Comparison of ENCODE assay signal across 28 cellular contexts in genomic region chr4:104549736-104550135, GRCh38. TPM values are rescaled to one million over a fixed set of nuclear protein-coding genes. Genes with fewer than 3 reads are reported as not detected.
"Had no signal": no experiment of that assay in that cellular context is flagged by ENCODE, and none has a peak within 500 bp of the region (broad histone marks: within the 10 kb centered on the region; RNA-seq: fewer than 3 reads in every experiment).

No MANE protein-coding gene starts in this region.

- H3K9me3 ChIP-seq: esophagus squamous epithelium, gastroesophageal sphincter had no signal

- H3K4me3 ChIP-seq: esophagus squamous epithelium, gastroesophageal sphincter had no signal

- H3K36me3 ChIP-seq: esophagus squamous epithelium, gastroesophageal sphincter had no signal

- H3K27ac ChIP-seq: epithelial cell of prostate, esophagus squamous epithelium, gastroesophageal sphincter had no signal

- ATAC-seq: activated CD4-positive, alpha-beta T cell treated with anti-CD3 and anti-CD28 coated beads for 36 hours; activated CD8-positive, alpha-beta memory T cell treated with anti-CD3 and anti-CD28 coated beads, Interleukin-2, amount 10 ng/mL, durations not matched to agents 7 days and 5 days; activated CD8-positive, alpha-beta T cell treated with anti-CD3 and anti-CD28 coated beads, Interleukin-2, amount 10 ng/mL, durations not matched to agents 7 days and 5 days; activated naive CD4-positive, alpha-beta T cell treated with anti-CD3 and anti-CD28 coated beads, Interleukin-2, amount 50 U/mL, for 72 hours; activated T-cell treated with anti-CD3 and anti-CD28 coated beads, Interleukin-2, amount 50 U/mL, for 72 hours; effector memory CD8-positive, alpha-beta T cell; gastroesophageal sphincter had no signal

- H3K4me1 ChIP-seq: esophagus squamous epithelium, gastroesophageal sphincter had no signal

- DNase-seq: activated CD4-positive, alpha-beta memory T cell treated with anti-CD3 and anti-CD28 coated beads for 36 hours; activated CD4-positive, alpha-beta T cell treated with anti-CD3 and anti-CD28 coated beads for 36 hours; activated CD4-positive, alpha-beta T cell treated with anti-CD3 and anti-CD28 coated beads, Interleukin-2, amount 10 ng/mL, durations not matched to agents 24 days and 14 days; activated CD4-positive, CD25-positive, alpha-beta regulatory T cell; activated CD4-positive, CD25-positive, alpha-beta regulatory T cell treated with anti-CD3 and anti-CD28 coated beads, Interleukin-2, amount 50 U/mL, for 72 hours; activated CD8-positive, alpha-beta memory T cell treated with anti-CD3 and anti-CD28 coated beads, Interleukin-2, amount 10 ng/mL, durations not matched to agents 7 days and 5 days; activated CD8-positive, alpha-beta memory T cell treated with anti-CD3 and anti-CD28 coated beads, Interleukin-2, amount 50 U/mL, for 4 hours; activated CD8-positive, alpha-beta T cell treated with anti-CD3 and anti-CD28 coated beads, Interleukin-2, amount 10 ng/mL, durations not matched to agents 7 days and 5 days; activated gamma-delta T cell; activated naive CD4-positive, alpha-beta T cell; activated naive CD4-positive, alpha-beta T cell treated with anti-CD3 and anti-CD28 coated beads, Interleukin-2, amount 10 ng/mL, durations not matched to agents 7 days and 5 days; activated naive CD8-positive, alpha-beta T cell treated with anti-CD3 and anti-CD28 coated beads, Interleukin-2, amount 10 ng/mL, durations not matched to agents 7 days and 5 days; activated T-cell treated with anti-CD3 and anti-CD28 coated beads, Interleukin-2, amount 50 U/mL, for 24 hours; activated T-cell treated with anti-CD3 and anti-CD28 coated beads, Interleukin-2, amount 50 U/mL, for 72 hours; caudate nucleus; cortex of kidney; dermis blood vessel endothelial cell; effector CD4-positive, alpha-beta T cell; effector memory CD8-positive, alpha-beta T cell; esophagus squamous epithelium; foreskin melanocyte; T-helper 2 cell had no signal

- H3K27me3 ChIP-seq: esophagus squamous epithelium, gastroesophageal sphincter had no signal

RNA-seq across cellular contexts. Expression of gene CXXC4, which starts 55.0 kb away (rescaled TPM):
- total RNA-seq: activated CD4-positive, alpha-beta memory T cell treated with anti-CD3 and anti-CD28 coated beads for 36 hours; activated CD4-positive, alpha-beta T cell treated with anti-CD3 and anti-CD28 coated beads for 36 hours; activated CD4-positive, alpha-beta T cell treated with anti-CD3 and anti-CD28 coated beads, Interleukin-2, amount 10 ng/mL, durations not matched to agents 24 days and 14 days; activated CD8-positive, alpha-beta memory T cell treated with anti-CD3 and anti-CD28 coated beads for 36 hours; activated CD8-positive, alpha-beta memory T cell treated with anti-CD3 and anti-CD28 coated beads, Interleukin-2, amount 10 ng/mL, durations not matched to agents 7 days and 5 days; activated CD8-positive, alpha-beta T cell treated with anti-CD3 and anti-CD28 coated beads, Interleukin-2, amount 10 ng/mL, durations not matched to agents 7 days and 5 days; activated naive CD4-positive, alpha-beta T cell treated with anti-CD3 and anti-CD28 coated beads, Interleukin-2, amount 50 U/mL, for 72 hours; chondrocyte; dermis blood vessel endothelial cell; T-helper 1 cell treated with Interleukin-12 subunit alpha and Interleukin-12 subunit beta and Interleukin-4 antibody, amounts not matched to agents 30 ng/mL and 1 ng/mL, for 36 hours had no signal
